Comparison of ENCODE assay signal across 1 cellular context in genomic region chr20:3168079-3168828, GRCh38.
TF ChIP-seq lines count a peak whose summit lies in the region.

No MANE protein-coding gene starts in this region.

TF ChIP-seq in HepG2, 621 proteins besides CTCF, POLR2A, EP300 and RAD21 (continued from another document and continues in another):
- no peak for TF ChIP-seq DBP (CRISPR knock-in tag; IDR thresholded peaks at IDR 0.05; ENCODE audit: not compliant biosample characterization)
- TF ChIP-seq ZNF142 (CRISPR knock-in tag; IDR thresholded peaks at IDR 0.05) = peak; percentile 63; the same call in 1 of the 2 replicates
- no peak for TF ChIP-seq ARNTL (CRISPR knock-in tag; IDR thresholded peaks at IDR 0.05)
- peak; percentile 89 for TF ChIP-seq ZZZ3 (CRISPR knock-in tag; IDR thresholded peaks at IDR 0.05; ENCODE audit: borderline replicate concordance)
- peak; percentile 88; the same call in 1 of the 2 replicates for TF ChIP-seq ZNF564 (CRISPR knock-in tag; IDR thresholded peaks at IDR 0.05)
- TF ChIP-seq ZNF230 (CRISPR knock-in tag; IDR thresholded peaks at IDR 0.05) = peak; percentile 27; the same call in 1 of the 2 replicates
- peak; percentile 71 for TF ChIP-seq HNRNPH1 (optimal IDR thresholded peaks at IDR 0.05; ENCODE audit: low read depth, low read length)
- peak; percentile 87 for TF ChIP-seq KAT8 (CRISPR knock-in tag; IDR thresholded peaks at IDR 0.05)
- peak; percentile 79; the same call in 1 of the 2 replicates for TF ChIP-seq HIC2 (CRISPR knock-in tag; IDR thresholded peaks at IDR 0.05; ENCODE audit: low read depth)
- TF ChIP-seq ZHX2 (IDR thresholded peaks at IDR 0.05; ENCODE audit: low read depth) = peak; percentile 55; the same call in 1 of the 2 replicates
- no peak for TF ChIP-seq ZHX2 (CRISPR knock-in tag; IDR thresholded peaks at IDR 0.05; ENCODE audit: borderline replicate concordance)
- no peak for TF ChIP-seq ZSCAN12 (CRISPR knock-in tag; IDR thresholded peaks at IDR 0.05)
- peak; percentile 71; the same call in 1 of the 2 replicates for TF ChIP-seq ZBTB7B (CRISPR knock-in tag; IDR thresholded peaks at IDR 0.05)
- TF ChIP-seq CEBPG (CRISPR knock-in tag; IDR thresholded peaks at IDR 0.05) = peak; percentile 30
- TF ChIP-seq MAF1 (CRISPR knock-in tag; IDR thresholded peaks at IDR 0.05; ENCODE audit: borderline replicate concordance) = no peak
- TF ChIP-seq TFDP1 (CRISPR knock-in tag; IDR thresholded peaks at IDR 0.05; ENCODE audit: borderline replicate concordance) = peak; percentile 52
- TF ChIP-seq AKNA (CRISPR knock-in tag; IDR thresholded peaks at IDR 0.05; ENCODE audit: borderline replicate concordance) = no peak
- peak; percentile 97 for TF ChIP-seq PCBP1 (IDR thresholded peaks at IDR 0.05; ENCODE audit: borderline replicate concordance, low read depth, low read length)
- no peak for TF ChIP-seq IKZF1 (IDR thresholded peaks at IDR 0.05)
- no peak for TF ChIP-seq PTBP1 (IDR thresholded peaks at IDR 0.05; ENCODE audit: low read depth, low read length, poor library complexity, severe bottlenecking)
- TF ChIP-seq AGO2 (optimal IDR thresholded peaks at IDR 0.05; ENCODE audit: low read depth, low read length) = no peak
- TF ChIP-seq BCLAF1 (IDR thresholded peaks at IDR 0.05) = no peak
- TF ChIP-seq ZMYM2 (CRISPR knock-in tag; IDR thresholded peaks at IDR 0.05) = no peak
- peak; percentile 21; the same call in 1 of the 3 replicates for TF ChIP-seq MXI1 (IDR thresholded peaks at IDR 0.05; ENCODE audit: borderline replicate concordance, low read depth, low read length)
- TF ChIP-seq ZNF777 (CRISPR knock-in tag; IDR thresholded peaks at IDR 0.05) = peak; percentile 75; the same call in 1 of the 2 replicates
- no peak for TF ChIP-seq ZNF496 (CRISPR knock-in tag; IDR thresholded peaks at IDR 0.05; ENCODE audit: insufficient replicate concordance)
- peak; percentile 79; the same call in 1 of the 2 replicates for TF ChIP-seq ZBTB25 (CRISPR knock-in tag; IDR thresholded peaks at IDR 0.05)
- peak; percentile 31; the same call in 1 of the 2 replicates for TF ChIP-seq DR1 (CRISPR knock-in tag; IDR thresholded peaks at IDR 0.05)
- no peak for TF ChIP-seq RNF2 (conservative IDR thresholded peaks at IDR 0.05; ENCODE audit: low read depth)
